Comparison of ENCODE assay signal across 1 cellular context in genomic region chr14:23078692-23079116, GRCh38.
A peak's percentile ranks its signal among the peaks of the same experiment; 100 is the strongest.
TF ChIP-seq lines count a peak whose summit lies in the region.

No MANE protein-coding gene starts in this region.

TF ChIP-seq in liver, 16 proteins besides CTCF, POLR2A, EP300 and RAD21 (continued from another document):
- no peak for TF ChIP-seq EGR1 (IDR thresholded peaks at IDR 0.05; ENCODE audit: low read depth in 2 of 2)
- no peak for TF ChIP-seq HNF4G (IDR thresholded peaks at IDR 0.05)
- peak; percentile 20 for TF ChIP-seq YY1 (IDR thresholded peaks at IDR 0.05)
